ENCODE assay signal across 32 cellular contexts in the genomic region with DNA sequence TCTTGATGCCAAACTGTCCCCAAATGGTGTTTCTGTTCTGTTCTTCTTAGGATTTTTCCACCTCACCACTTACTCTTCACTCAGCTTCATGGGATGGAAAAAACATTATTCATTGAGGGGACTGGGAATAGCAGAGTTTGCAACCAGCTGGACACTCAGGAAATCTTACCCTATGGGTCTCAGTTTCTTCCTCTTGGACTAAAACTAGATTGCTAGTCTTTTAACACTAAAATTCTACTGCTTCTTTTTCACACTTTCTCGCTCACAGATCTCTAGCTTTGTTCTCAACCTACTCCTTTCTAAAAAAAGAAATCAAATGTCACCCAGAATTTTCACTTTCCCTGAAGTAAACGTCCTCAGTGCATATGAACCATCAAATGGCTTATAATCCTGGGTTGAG. TPM values are rescaled to one million over a fixed set of nuclear protein-coding genes. Genes with fewer than 3 reads are reported as not detected.
"Had no signal": no experiment of that assay in that cellular context is flagged by ENCODE, and none has a peak within 500 bp of the region (broad histone marks: within the 10 kb centered on the region; RNA-seq: fewer than 3 reads in every experiment).

No MANE protein-coding gene starts in this region.

- H3K4me3 Mint-ChIP-seq: activated CD4-positive, alpha-beta memory T cell treated with anti-CD3 and anti-CD28 coated beads, Interleukin-2, amount 10 ng/mL, durations not matched to agents 7 days and 5 days; activated CD8-positive, alpha-beta memory T cell treated with anti-CD3 and anti-CD28 coated beads, Interleukin-2, amount 10 ng/mL, durations not matched to agents 7 days and 5 days; activated naive CD8-positive, alpha-beta T cell treated with anti-CD3 and anti-CD28 coated beads for 36 hours; activated T-helper 17 cell treated with anti-CD3 and anti-CD28 coated beads, Interleukin-2, amount 50 U/mL, for 72 hours; central memory CD8-positive, alpha-beta T cell; T-helper 1 cell treated with Interleukin-12 subunit alpha and Interleukin-12 subunit beta and Interleukin-4 antibody, amounts not matched to agents 30 μg/mL and 1 μg/mL, for 36 hours; T-helper 2 cell treated with Interferon-gamma antibody and Interleukin-4, amounts not matched to agents 5 μg/mL and 100 μg/mL, for 36 hours had no signal

- H3K4me3 ChIP-seq: ascending aorta, cardiac muscle cell, Peyer's patch, SJSA1 had no signal

- H3K4me1 Mint-ChIP-seq: activated T-helper 17 cell treated with anti-CD3 and anti-CD28 coated beads, Interleukin-2, amount 50 U/mL, for 72 hours had no signal

- H3K27ac ChIP-seq: ascending aorta, cardiac muscle cell, Peyer's patch, SJSA1 had no signal

- ATAC-seq: activated CD4-positive, CD25-positive, alpha-beta regulatory T cell treated with anti-CD3 and anti-CD28 coated beads, Interleukin-2, amount 50 U/mL, for 24 hours; activated CD8-positive, alpha-beta memory T cell treated with anti-CD3 and anti-CD28 coated beads, Interleukin-2, amount 10 ng/mL, durations not matched to agents 7 days and 5 days; activated T-helper 17 cell treated with anti-CD3 and anti-CD28 coated beads, Interleukin-2, amount 50 U/mL, for 72 hours; PC-3 had no signal

- H3K27me3 ChIP-seq: ascending aorta, cardiac muscle cell, Peyer's patch had no signal

- H3K4me2 ChIP-seq: SK-N-SH had no signal

- H3K36me3 Mint-ChIP-seq: activated naive CD8-positive, alpha-beta T cell treated with anti-CD3 and anti-CD28 coated beads for 36 hours had no signal

- H3K27me3 Mint-ChIP-seq: activated naive CD8-positive, alpha-beta T cell treated with anti-CD3 and anti-CD28 coated beads for 36 hours had no signal

- H3K4me1 ChIP-seq: ascending aorta, SJSA1 had no signal

- H3K9ac ChIP-seq: SK-N-SH had no signal

- H3K27ac Mint-ChIP-seq: activated CD4-positive, alpha-beta memory T cell treated with anti-CD3 and anti-CD28 coated beads, Interleukin-2, amount 10 ng/mL, durations not matched to agents 7 days and 5 days; activated CD8-positive, alpha-beta memory T cell treated with anti-CD3 and anti-CD28 coated beads, Interleukin-2, amount 10 ng/mL, durations not matched to agents 7 days and 5 days; activated naive CD8-positive, alpha-beta T cell treated with anti-CD3 and anti-CD28 coated beads for 36 hours; activated T-helper 17 cell treated with anti-CD3 and anti-CD28 coated beads, Interleukin-2, amount 50 U/mL, for 72 hours; T-helper 1 cell treated with Interleukin-12 subunit alpha and Interleukin-12 subunit beta and Interleukin-4 antibody, amounts not matched to agents 30 μg/mL and 1 μg/mL, for 36 hours; T-helper 2 cell treated with Interferon-gamma antibody and Interleukin-4, amounts not matched to agents 5 μg/mL and 100 μg/mL, for 36 hours had no signal

- H3K9me3 Mint-ChIP-seq: activated CD4-positive, alpha-beta memory T cell treated with anti-CD3 and anti-CD28 coated beads, Interleukin-2, amount 10 ng/mL, durations not matched to agents 7 days and 5 days; activated T-helper 17 cell treated with anti-CD3 and anti-CD28 coated beads, Interleukin-2, amount 50 U/mL, for 72 hours; central memory CD8-positive, alpha-beta T cell; T-helper 1 cell treated with Interleukin-12 subunit alpha and Interleukin-12 subunit beta and Interleukin-4 antibody, amounts not matched to agents 30 μg/mL and 1 μg/mL, for 36 hours; T-helper 2 cell treated with Interferon-gamma antibody and Interleukin-4, amounts not matched to agents 5 μg/mL and 100 μg/mL, for 36 hours had no signal

- DNase-seq: activated CD4-positive, alpha-beta memory T cell treated with anti-CD3 and anti-CD28 coated beads, Interleukin-2, amount 10 ng/mL, durations not matched to agents 7 days and 5 days; activated CD4-positive, alpha-beta T cell treated with anti-CD3 and anti-CD28 coated beads for 48 hours; activated CD8-positive, alpha-beta memory T cell treated with anti-CD3 and anti-CD28 coated beads for 24 hours; activated CD8-positive, alpha-beta memory T cell treated with anti-CD3 and anti-CD28 coated beads, Interleukin-2, amount 10 ng/mL, durations not matched to agents 7 days and 5 days; activated CD8-positive, alpha-beta memory T cell treated with anti-CD3 and anti-CD28 coated beads, Interleukin-2, amount 50 U/mL, for 48 hours; activated effector memory CD4-positive, alpha-beta T cell treated with anti-CD3 and anti-CD28 coated beads, Interleukin-2, amount 50 U/mL, for 16 hours; activated naive CD4-positive, alpha-beta T cell; activated naive CD4-positive, alpha-beta T cell treated with anti-CD3 and anti-CD28 coated beads, Interleukin-2, amount 50 U/mL, for 16 hours; activated naive CD8-positive, alpha-beta T cell treated with anti-CD3 and anti-CD28 coated beads for 36 hours; activated T-cell treated with anti-CD3 and anti-CD28 coated beads, Interleukin-2, amount 50 U/mL, for 48 hours; amniotic stem cell; NCI-H1105; NCI-H1417 treated with DMSO at 0.1 percent for 48 hours; NCI-H1930; NCI-H2081 treated with DMSO at 0.1 percent for 48 hours; NCI-H345; NCI-H524 treated with DMSO at 0.1 percent for 48 hours; NCI-H748 treated with DMSO at 0.1 percent for 48 hours; NK-92 treated with Interleukin-12 subunit alpha and Interleukin-12 subunit beta, amount 100 ng/mL, for 24 hours; PC-3; Peyer's patch; RPMI8226; SHP77 treated with DMSO at 0.1 percent for 48 hours; SK-N-SH had no signal

RNA-seq across cellular contexts. Expression of a gene that starts 4.8 kb away (rescaled TPM):
- total RNA-seq: activated CD4-positive, alpha-beta memory T cell treated with anti-CD3 and anti-CD28 coated beads, Interleukin-2, amount 10 ng/mL, durations not matched to agents 7 days and 5 days; activated CD8-positive, alpha-beta memory T cell treated with anti-CD3 and anti-CD28 coated beads, Interleukin-2, amount 10 ng/mL, durations not matched to agents 7 days and 5 days; ascending aorta; cardiac muscle cell had no signal
- polyA plus RNA-seq: cardiac muscle cell, SK-N-SH had no signal
